13 cellular contexts compared by ENCODE assay signal in the genomic region with DNA sequence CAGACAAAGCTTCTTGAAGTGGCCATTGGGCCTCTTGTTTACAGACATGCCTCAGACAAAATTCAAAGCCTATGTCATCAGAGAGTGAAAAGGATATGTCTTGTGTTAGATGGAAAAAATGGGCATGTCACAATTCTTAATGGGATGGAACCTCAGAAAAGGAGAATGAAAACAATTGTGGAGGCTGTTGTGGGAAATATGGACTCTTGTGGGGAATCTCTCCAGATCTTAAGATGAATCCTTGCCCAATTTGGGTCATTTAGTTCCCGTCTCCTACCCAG. TPM values are rescaled to one million over a fixed set of nuclear protein-coding genes. Genes with fewer than 3 reads are reported as not detected.
A peak's percentile ranks its signal among the peaks of the same experiment; 100 is the strongest.
DNase-seq lines count a peak whose midpoint lies in the region; ATAC-seq and TF ChIP-seq lines count a peak whose summit lies in the region.
"Had no signal": no experiment of that assay in that cellular context is flagged by ENCODE, and none has a peak within 500 bp of the region (broad histone marks: within the 10 kb centered on the region; RNA-seq: fewer than 3 reads in every experiment).

No MANE protein-coding gene starts in this region.

- peak overlapping the region; percentile 92 for H3K27ac ChIP-seq in left ventricle myocardium inferior (replicated peaks)
- peak overlapping the region; percentile 94 to 100 for H3K27ac ChIP-seq in esophagus (ENCODE audit: low read depth in 2 of 2, low read length in 1 of 2)
- H3K27ac ChIP-seq in osteoblast (ENCODE audit: low read depth, low read length), result peak overlapping the region; percentile 96
- H3K27ac ChIP-seq in urinary bladder (ENCODE audit: low read depth), result peak overlapping the region; percentile 46

- H3K9me3 ChIP-seq in left ventricle myocardium inferior (replicated peaks) (no peaks in the 10 kb centered on the region), esophagus (ENCODE audit: control insufficient read depth in 2 of 2, insufficient read depth in 1 of 2, low read depth in 1 of 2, low read length in 1 of 2) (no peaks in the 10 kb centered on the region), osteoblast (ENCODE audit: low read depth, low read length) (no peaks in the 10 kb centered on the region)

- no peaks in the 10 kb centered on the region for H4K20me1 ChIP-seq in osteoblast (ENCODE audit: insufficient read depth, low read length)

- no peak overlapping the region for H3K4me3 Mint-ChIP-seq in activated T-helper 2 cell treated with anti-CD3 and anti-CD28 coated beads, Interferon-gamma antibody, Interleukin-2, Interleukin-4, amounts not matched to agents 10 μg/mL and 5 μg/mL and 100 μg/mL, durations not matched to agents 14 hours and 24 hours and 36 hours (ENCODE audit: low read depth)
- H3K4me3 Mint-ChIP-seq: stimulated activated memory B cell treated with anti-CD40 and anti-IgM and Interleukin-4, amounts not matched to agents 10 μg/mL and 1 μg/mL and 100 μg/mL, for 72 hours had no signal

- H3K4me3 ChIP-seq in left ventricle myocardium inferior, result no peak overlapping the region
- H3K4me3 ChIP-seq in esophagus (ENCODE audit: low read depth in 1 of 2, low read length in 2 of 2), result no peak overlapping the region
- H3K4me3 ChIP-seq in osteoblast (ENCODE audit: insufficient read depth, low read length), result no peak overlapping the region
- no peak overlapping the region for H3K4me3 ChIP-seq in urinary bladder (ENCODE audit: low read depth, low read length)

- H3K4me2 ChIP-seq in osteoblast (ENCODE audit: insufficient read depth, low read length), result peak overlapping the region; percentile 67

- no peak overlapping the region for H2AFZ ChIP-seq in osteoblast (ENCODE audit: low read length)

- peaks cover 68% of the 10 kb centered on the region for H3K4me1 ChIP-seq in left ventricle myocardium inferior
- peaks cover 7 to 23% of the 10 kb centered on the region in 2 donors for H3K4me1 ChIP-seq in esophagus (ENCODE audit: control insufficient read depth in 2 of 2, insufficient read depth in 2 of 2, low read length in 1 of 2)
- H3K4me1 ChIP-seq in osteoblast (ENCODE audit: insufficient read depth, low read length), result peaks cover 47% of the 10 kb centered on the region
- no peaks in the 10 kb centered on the region for H3K4me1 ChIP-seq in urinary bladder (ENCODE audit: insufficient read depth)

- DNase-seq in left ventricle myocardium inferior, result no peak
- no peak for DNase-seq in cardiac septum (ENCODE audit: low spot score)
- no peak for DNase-seq in osteoblast (ENCODE audit: insufficient read length, low spot score, missing footprints)
- no peak for DNase-seq in activated T-helper 2 cell treated with anti-CD3 and anti-CD28 coated beads, Interferon-gamma antibody, Interleukin-2, Interleukin-4, amounts not matched to agents 10 μg/mL and 5 μg/mL and 100 μg/mL, durations not matched to agents 14 hours and 24 hours and 36 hours (ENCODE audit: low spot score)
- no peak for DNase-seq in left lobe of liver (ENCODE audit: low spot score)
- DNase-seq: activated effector memory CD4-positive, alpha-beta T cell treated with anti-CD3 and anti-CD28 coated beads, Interleukin-2, amount 50 U/mL, for 16 hours; midbrain; NCI-H2227 treated with DMSO at 0.1 percent for 48 hours; SHP77 had no signal

- 88 to 89% methylated on average over 1 of the region's 1 CpG for WGBS in esophagus, 2 donors
- 91% methylated on average over 1 of the region's 1 CpG for WGBS in urinary bladder

- H3K36me3 Mint-ChIP-seq in activated T-helper 2 cell treated with anti-CD3 and anti-CD28 coated beads, Interferon-gamma antibody, Interleukin-2, Interleukin-4, amounts not matched to agents 10 μg/mL and 5 μg/mL and 100 μg/mL, durations not matched to agents 14 hours and 24 hours and 36 hours (ENCODE audit: low read depth), result peaks cover 4% of the 10 kb centered on the region

- intact Hi-C loops in left ventricle myocardium inferior (cut with micrococcal nuclease), result no loop called here
- intact Hi-C loops in cardiac septum (cut with DNase I), result loop anchor here (5.0 to 10.0 kb wide), 3 partner anchors 33 to 433 kb away; no protein-coding TSS in a partner anchor
- intact Hi-C loops in activated T-helper 2 cell treated with anti-CD3 and anti-CD28 coated beads, Interferon-gamma antibody, Interleukin-2, Interleukin-4, amounts not matched to agents 10 μg/mL and 5 μg/mL and 100 μg/mL, durations not matched to agents 14 hours and 24 hours and 36 hours (cut with micrococcal nuclease), result loop anchor here (5.0 kb wide), 4 partner anchors 38 to 493 kb away; a partner anchor contains a TSS

- ATAC-seq in HG03565 (IDR thresholded peaks at IDR 0.05; ENCODE audit: unreplicated experiment) (no peak), left lobe of liver (no peak)
- ATAC-seq: stimulated activated memory B cell treated with anti-CD40 and anti-IgM and Interleukin-4, amounts not matched to agents 10 μg/mL and 1 μg/mL and 100 μg/mL, for 72 hours had no signal

- H3K27me3 Mint-ChIP-seq in activated T-helper 2 cell treated with anti-CD3 and anti-CD28 coated beads, Interferon-gamma antibody, Interleukin-2, Interleukin-4, amounts not matched to agents 10 μg/mL and 5 μg/mL and 100 μg/mL, durations not matched to agents 14 hours and 24 hours and 36 hours (ENCODE audit: low read depth), result no peaks in the 10 kb centered on the region
- H3K27me3 Mint-ChIP-seq: stimulated activated memory B cell treated with anti-CD40 and anti-IgM and Interleukin-4, amounts not matched to agents 10 μg/mL and 1 μg/mL and 100 μg/mL, for 72 hours had no signal

- H3K9me3 Mint-ChIP-seq in activated T-helper 2 cell treated with anti-CD3 and anti-CD28 coated beads, Interferon-gamma antibody, Interleukin-2, Interleukin-4, amounts not matched to agents 10 μg/mL and 5 μg/mL and 100 μg/mL, durations not matched to agents 14 hours and 24 hours and 36 hours, result no peaks in the 10 kb centered on the region
- H3K9me3 Mint-ChIP-seq: stimulated activated memory B cell treated with anti-CD40 and anti-IgM and Interleukin-4, amounts not matched to agents 10 μg/mL and 1 μg/mL and 100 μg/mL, for 72 hours had no signal

- H3K27me3 ChIP-seq in left ventricle myocardium inferior (ENCODE audit: low read depth), result no peaks in the 10 kb centered on the region
- no peaks in the 10 kb centered on the region for H3K27me3 ChIP-seq in esophagus (ENCODE audit: control insufficient read depth in 1 of 2, insufficient read depth in 2 of 2, low read length in 2 of 2)
- no peaks in the 10 kb centered on the region for H3K27me3 ChIP-seq in osteoblast (ENCODE audit: insufficient read depth, low read length)

- TF ChIP-seq CTCF in left ventricle myocardium inferior (IDR thresholded peaks at IDR 0.05; ENCODE audit: borderline replicate concordance), result no peak
- TF ChIP-seq CTCF in osteoblast (IDR thresholded peaks at IDR 0.05; ENCODE audit: extremely low read depth, low read depth, low read length), result no peak

- peaks cover 21% of the 10 kb centered on the region for H3K36me3 ChIP-seq in left ventricle myocardium inferior
- peaks cover 0 to 4% of the 10 kb centered on the region in 2 donors for H3K36me3 ChIP-seq in esophagus (ENCODE audit: control insufficient read depth in 2 of 2, insufficient read depth in 2 of 2, low read length in 1 of 2)
- H3K36me3 ChIP-seq in osteoblast (ENCODE audit: insufficient read depth, low read length), result no peaks in the 10 kb centered on the region
- H3K36me3 ChIP-seq in urinary bladder (ENCODE audit: insufficient read depth), result no peaks in the 10 kb centered on the region

- no peak overlapping the region for H3K27ac Mint-ChIP-seq in activated T-helper 2 cell treated with anti-CD3 and anti-CD28 coated beads, Interferon-gamma antibody, Interleukin-2, Interleukin-4, amounts not matched to agents 10 μg/mL and 5 μg/mL and 100 μg/mL, durations not matched to agents 14 hours and 24 hours and 36 hours
- H3K27ac Mint-ChIP-seq: stimulated activated memory B cell treated with anti-CD40 and anti-IgM and Interleukin-4, amounts not matched to agents 10 μg/mL and 1 μg/mL and 100 μg/mL, for 72 hours had no signal

- peaks cover 51% of the 10 kb centered on the region for H3K4me1 Mint-ChIP-seq in activated T-helper 2 cell treated with anti-CD3 and anti-CD28 coated beads, Interferon-gamma antibody, Interleukin-2, Interleukin-4, amounts not matched to agents 10 μg/mL and 5 μg/mL and 100 μg/mL, durations not matched to agents 14 hours and 24 hours and 36 hours (ENCODE audit: low read depth)

- no peaks in the 10 kb centered on the region for H3K79me2 ChIP-seq in osteoblast (ENCODE audit: insufficient read depth, low read length)

RNA-seq across cellular contexts. Expression of a gene that starts 19.5 kb away (rescaled TPM):
- total RNA-seq in left ventricle myocardium inferior (20.8 TPM), cardiac septum (9.2 TPM), osteoblast (3.8 and 5.4 TPM in 2 replicates), urinary bladder (9.3 TPM), left lobe of liver (8.8 TPM)
- polyA plus RNA-seq in esophagus (1 to 10 TPM; 3.0 to 4.1 TPM), urinary bladder (6.4 TPM)
- total RNA-seq in activated T-helper 2 cell treated with anti-CD3 and anti-CD28 coated beads, Interferon-gamma antibody, Interleukin-2, Interleukin-4, amounts not matched to agents 10 μg/mL and 5 μg/mL and 100 μg/mL, durations not matched to agents 14 hours and 24 hours and 36 hours, result 4.8 and 5.1 TPM in 2 replicates

Comparison
In these comparisons a context has a peak if more than half of its experiments do, and no peak if none do; other contexts are left out.
1. H3K27ac ChIP-seq: peak in every context shown above with its lines; median percentile 97 in esophagus; 96 in osteoblast; 92 in left ventricle myocardium inferior; 46 in urinary bladder.